ENCODE assay signal across 21 cellular contexts in genomic region chr4:32841217-32841616, GRCh38.
"Had no signal": no experiment of that assay in that cellular context is flagged by ENCODE, and none has a peak within 500 bp of the region (broad histone marks: within the 10 kb centered on the region; RNA-seq: fewer than 3 reads in every experiment).

No MANE protein-coding gene starts in this region.

- H3K4me3 Mint-ChIP-seq: activated CD8-positive, alpha-beta T cell treated with anti-CD3 and anti-CD28 coated beads for 36 hours; activated naive CD4-positive, alpha-beta T cell treated with anti-CD3 and anti-CD28 coated beads, Interleukin-2, amount 50 U/mL, for 24 hours; activated T-cell treated with anti-CD3 and anti-CD28 coated beads, Interleukin-2, amount 50 U/mL, for 72 hours; T-helper 1 cell treated with Interleukin-12 subunit alpha and Interleukin-12 subunit beta and Interleukin-4 antibody, amounts not matched to agents 30 μg/mL and 1 μg/mL, for 36 hours had no signal

- H3K4me3 ChIP-seq: SJSA1 had no signal

- H3K27me3 ChIP-seq: SJSA1 had no signal

- H3K4me1 ChIP-seq: SJSA1 had no signal

- H3K27ac ChIP-seq: SJSA1 had no signal

- DNase-seq: activated CD4-positive, alpha-beta T cell treated with anti-CD3 and anti-CD28 coated beads for 4 hours; activated CD8-positive, alpha-beta memory T cell treated with anti-CD3 and anti-CD28 coated beads, Interleukin-2, amount 50 U/mL, for 4 hours; activated CD8-positive, alpha-beta T cell treated with anti-CD3 and anti-CD28 coated beads for 36 hours; activated T-cell treated with anti-CD3 and anti-CD28 coated beads, Interleukin-2, amount 50 U/mL, for 72 hours; cerebellar nuclear complex; IMR-90; NCI-H1105; NCI-H1436; NCI-H187 treated with DMSO at 0.1 percent for 48 hours; NCI-H2081 treated with DMSO at 0.1 percent for 48 hours; NCI-H2171 treated with DMSO at 0.1 percent for 48 hours; NCI-H226; NCI-H526; PC-3; SHP77; SW 1271 had no signal

- H3K4me1 Mint-ChIP-seq: activated naive CD4-positive, alpha-beta T cell treated with anti-CD3 and anti-CD28 coated beads, Interleukin-2, amount 50 U/mL, for 24 hours had no signal

- H3K9me3 ChIP-seq: SJSA1 had no signal

- H3K27me3 Mint-ChIP-seq: activated CD8-positive, alpha-beta T cell treated with anti-CD3 and anti-CD28 coated beads for 36 hours; activated naive CD4-positive, alpha-beta T cell treated with anti-CD3 and anti-CD28 coated beads, Interleukin-2, amount 50 U/mL, for 24 hours had no signal

- H3K9me3 Mint-ChIP-seq: activated naive CD4-positive, alpha-beta T cell treated with anti-CD3 and anti-CD28 coated beads, Interleukin-2, amount 50 U/mL, for 24 hours; T-helper 1 cell treated with Interleukin-12 subunit alpha and Interleukin-12 subunit beta and Interleukin-4 antibody, amounts not matched to agents 30 μg/mL and 1 μg/mL, for 36 hours had no signal

- ATAC-seq: activated CD4-positive, CD25-positive, alpha-beta regulatory T cell treated with anti-CD3 and anti-CD28 coated beads, Interleukin-2, amount 50 U/mL, for 24 hours; activated CD8-positive, alpha-beta T cell treated with anti-CD3 and anti-CD28 coated beads for 36 hours; activated T-cell treated with anti-CD3 and anti-CD28 coated beads, Interleukin-2, amount 50 U/mL, for 72 hours; PC-3; SK-N-SH treated with all-trans-retinoic acid at 6 μM for 48 hours had no signal

- H3K36me3 ChIP-seq: SJSA1 had no signal

- H3K27ac Mint-ChIP-seq: activated CD8-positive, alpha-beta T cell treated with anti-CD3 and anti-CD28 coated beads for 36 hours; activated naive CD4-positive, alpha-beta T cell treated with anti-CD3 and anti-CD28 coated beads, Interleukin-2, amount 50 U/mL, for 24 hours; activated T-cell treated with anti-CD3 and anti-CD28 coated beads, Interleukin-2, amount 50 U/mL, for 72 hours; T-helper 1 cell treated with Interleukin-12 subunit alpha and Interleukin-12 subunit beta and Interleukin-4 antibody, amounts not matched to agents 30 μg/mL and 1 μg/mL, for 36 hours had no signal

- H3K36me3 Mint-ChIP-seq: activated naive CD4-positive, alpha-beta T cell treated with anti-CD3 and anti-CD28 coated beads, Interleukin-2, amount 50 U/mL, for 24 hours had no signal
